Comparison of ENCODE assay signal across 8 cellular contexts in the genomic region with DNA sequence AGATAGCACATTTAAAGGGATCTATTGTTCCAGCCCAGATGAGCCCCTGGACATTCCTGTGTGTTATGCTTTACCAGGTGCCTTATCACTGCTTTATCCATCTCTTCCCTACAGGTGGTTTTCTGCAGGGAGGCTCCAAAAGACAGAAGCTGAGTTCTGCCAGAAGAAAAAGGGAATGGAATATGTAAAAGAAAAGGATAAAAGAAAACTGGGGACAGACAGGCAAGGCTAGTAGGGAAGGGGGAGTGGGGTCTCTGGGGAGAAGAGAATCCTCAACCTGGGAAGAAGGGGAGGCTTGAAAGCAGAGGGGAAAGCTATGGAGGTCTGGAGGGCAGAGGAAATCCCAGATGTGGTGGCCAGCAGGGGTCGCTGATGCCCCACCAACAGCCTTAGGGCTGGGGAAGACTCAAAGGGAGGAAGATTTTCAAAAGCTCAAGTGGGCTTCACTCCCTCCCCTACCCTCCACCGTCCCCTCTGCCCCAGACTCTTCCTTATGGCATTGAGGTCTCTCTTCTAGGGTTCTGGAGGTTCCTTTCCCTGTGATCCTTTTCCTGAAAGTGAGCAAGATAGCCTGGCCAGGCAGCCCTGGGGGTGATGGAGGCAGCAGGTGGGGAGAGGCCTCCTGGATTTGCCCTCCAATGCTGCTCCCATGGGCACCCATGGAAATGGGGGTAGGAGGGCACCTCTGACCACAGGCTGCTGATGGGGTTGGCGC.
DNase-seq lines count a peak whose midpoint lies in the region; ATAC-seq and TF ChIP-seq lines count a peak whose summit lies in the region.

No MANE protein-coding gene starts in this region.

- POLR2A ChIA-PET in Caco-2 (lab: Charles Lee): interaction anchor here (1.3 kb wide), 1 partner anchor 178 kb away, joined by 11 read pairs; the partner anchor contains the start of gene PKDCC
- POLR2A ChIA-PET in WTC11 (lab: Charles Lee): interaction anchor here (0.6 to 2.6 kb wide), 4 partner anchors 173 to 218 kb away, joined by 3 to 20 read pairs (median 3); partner anchors contain the start of gene PKDCC

- H3K36me3 Mint-ChIP-seq in Caco-2 (ENCODE audit: insufficient read depth, unreplicated experiment) (peaks cover 9% of the 10 kb centered on the region), WTC11 (no peaks in the 10 kb centered on the region)

- no peak overlapping the region for H3K27ac ChIP-seq in breast epithelium

- H3K27me3 Mint-ChIP-seq in Caco-2 (ENCODE audit: insufficient read depth, unreplicated experiment): no peaks in the 10 kb centered on the region
- H3K27me3 Mint-ChIP-seq in WTC11 (ENCODE audit: low read depth): peaks cover 4% of the 10 kb centered on the region; the same call in 1 of the 2 replicates

- CTCF ChIA-PET in Caco-2 (lab: Charles Lee): interaction anchor here (0.6 to 4.6 kb wide), 28 partner anchors 8 to 222 kb away, joined by 3 to 72 read pairs (median 5); partner anchors contain the start of gene PKDCC
- CTCF ChIA-PET in WTC11 (lab: Charles Lee): interaction anchor here (0.6 to 8.5 kb wide), 57 partner anchors 9 to 491 kb away, joined by 3 to 207 read pairs (median 5); partner anchors contain the start of gene PKDCC

- H3K9me3 ChIP-seq in Caco-2 (no peaks in the 10 kb centered on the region), breast epithelium (no peaks in the 10 kb centered on the region)

- BruUV-seq in Caco-2 (replicated peaks; lab: Mats Ljungman, UMichigan): no TSS peak

- peak; percentile 55 for ATAC-seq in GM21423 (IDR thresholded peaks at IDR 0.05; ENCODE audit: unreplicated experiment)
- peak; percentile 80 for ATAC-seq in WTC11
- no peak for ATAC-seq in GM21447 (IDR thresholded peaks at IDR 0.05; ENCODE audit: unreplicated experiment)

- H3K4me1 Mint-ChIP-seq in Caco-2 (ENCODE audit: low read depth, unreplicated experiment): peaks cover 71% of the 10 kb centered on the region
- H3K4me1 Mint-ChIP-seq in WTC11: peaks cover 43% of the 10 kb centered on the region

- no peak overlapping the region for H3K4me3 Mint-ChIP-seq in Caco-2 (ENCODE audit: unreplicated experiment)
- no peak overlapping the region for H3K4me3 Mint-ChIP-seq in WTC11

- H3K4me3 ChIP-seq in Caco-2 (ENCODE audit: low read depth, low read length) (no peak overlapping the region), breast epithelium (no peak overlapping the region)

- peaks cover 71% of the 10 kb centered on the region for H3K4me1 ChIP-seq in Caco-2
- no peaks in the 10 kb centered on the region for H3K4me1 ChIP-seq in breast epithelium

- H3K9me3 Mint-ChIP-seq in Caco-2 (ENCODE audit: unreplicated experiment) (no peaks in the 10 kb centered on the region), WTC11 (no peaks in the 10 kb centered on the region)

- H3K27me3 ChIP-seq in Caco-2 (replicated peaks; ENCODE audit: control insufficient read depth, insufficient read depth, low read length): no peaks in the 10 kb centered on the region
- H3K27me3 ChIP-seq in breast epithelium: no peaks in the 10 kb centered on the region

- TF ChIP-seq POLR2A in breast epithelium (IDR thresholded peaks at IDR 0.05): no peak

- DNase-seq in Caco-2 (peak; percentile 81 to 87), NCI-H1092 (lab: John Stamatoyannopoulos, UW) (peak; percentile 3), WTC11 (ENCODE audit: low spot score) (peak; percentile 88), breast epithelium (ENCODE audit: low spot score in 2 of 2) (peak; percentile 41 to 73), iris pigment epithelial cell (ENCODE audit: low read depth) (peak; percentile 62)
- DNase-seq in stimulated activated CD4-positive, alpha-beta T cell treated with anti-CD3 and anti-CD28 coated beads, Interleukin-1b, Interleukin-23, amount 100 ng/mL, for 24 hours (ENCODE audit: low read depth in 4 of 4, low spot score in 1 of 4): peak; percentile 39 to 59 (median 54)

- H3K36me3 ChIP-seq in Caco-2 (ENCODE audit: control insufficient read depth, insufficient read depth, low read length) (no peaks in the 10 kb centered on the region), breast epithelium (no peaks in the 10 kb centered on the region)

- TF ChIP-seq CTCF in Caco-2 (IDR thresholded peaks at IDR 0.05; ENCODE audit: insufficient read depth in 1 of 2, low read depth in 1 of 2, low read length in 1 of 2, severe bottlenecking in 1 of 2, unreplicated experiment in 1 of 2): peak; percentile 85 to 96
- TF ChIP-seq CTCF in WTC11 (IDR thresholded peaks at IDR 0.05): peak; percentile 85
- peak; percentile 54 to 89 (median 86) for TF ChIP-seq CTCF in breast epithelium (IDR thresholded peaks at IDR 0.05)

- H3K27ac Mint-ChIP-seq in Caco-2 (ENCODE audit: unreplicated experiment) (peak overlapping the region; percentile 68), WTC11 (no peak overlapping the region)

- intact Hi-C loops in Caco-2 (cut with micrococcal nuclease; ENCODE audit: unreplicated experiment): loop anchor here (1.0 to 5.0 kb wide), 7 partner anchors 15 to 368 kb away; no protein-coding TSS in a partner anchor
- intact Hi-C loops in breast epithelium (cut with DNase I; ENCODE audit: low total_unique reads): no loop called here

TF ChIP-seq in WTC11, 78 proteins besides CTCF, POLR2A, EP300 and RAD21:
- TF ChIP-seq ZNF396 (CRISPR knock-in tag; IDR thresholded peaks at IDR 0.05; ENCODE audit: borderline replicate concordance): no peak
- TF ChIP-seq, protein P1, sequence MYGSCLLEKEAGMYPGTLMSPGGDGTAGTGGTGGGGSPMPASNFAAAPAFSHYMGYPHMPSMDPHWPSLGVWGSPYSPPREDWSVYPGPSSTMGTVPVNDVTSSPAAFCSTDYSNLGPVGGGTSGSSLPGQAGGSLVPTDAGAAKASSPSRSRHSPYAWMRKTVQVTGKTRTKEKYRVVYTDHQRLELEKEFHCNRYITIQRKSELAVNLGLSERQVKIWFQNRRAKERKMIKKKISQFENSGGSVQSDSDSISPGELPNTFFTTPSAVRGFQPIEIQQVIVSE (CRISPR knock-in tag; IDR thresholded peaks at IDR 0.05; ENCODE audit: borderline replicate concordance): 0 out of 2 replicates have a peak, but pooled peaks have one; percentile 30
- no peak for TF ChIP-seq GTF2I (CRISPR knock-in tag; conservative IDR thresholded peaks at IDR 0.05)
- TF ChIP-seq, protein P2, sequence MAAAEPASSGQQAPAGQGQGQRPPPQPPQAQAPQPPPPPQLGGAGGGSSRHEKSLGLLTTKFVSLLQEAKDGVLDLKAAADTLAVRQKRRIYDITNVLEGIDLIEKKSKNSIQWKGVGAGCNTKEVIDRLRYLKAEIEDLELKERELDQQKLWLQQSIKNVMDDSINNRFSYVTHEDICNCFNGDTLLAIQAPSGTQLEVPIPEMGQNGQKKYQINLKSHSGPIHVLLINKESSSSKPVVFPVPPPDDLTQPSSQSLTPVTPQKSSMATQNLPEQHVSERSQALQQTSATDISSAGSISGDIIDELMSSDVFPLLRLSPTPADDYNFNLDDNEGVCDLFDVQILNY (CRISPR knock-in tag; IDR thresholded peaks at IDR 0.05): no peak
- 0 out of 2 replicates have a peak, but pooled peaks have one; percentile 30 for TF ChIP-seq MAX (CRISPR knock-in tag; IDR thresholded peaks at IDR 0.05)

Comparison
In these comparisons a context has a peak if more than half of its experiments do, and no peak if none do; other contexts are left out.
1. DNase-seq: peak in every context shown above with its lines; median percentile 88 in WTC11; 84 in Caco-2; 62 in iris pigment epithelial cell; 57 in breast epithelium; 54 in stimulated activated CD4-positive, alpha-beta T cell treated with anti-CD3 and anti-CD28 coated beads, Interleukin-1b, Interleukin-23, amount 100 ng/mL, for 24 hours; 3 in NCI-H1092.